ENCODE assay signal across 28 cellular contexts in genomic region chr22:27845603-27846100, GRCh38. TPM values are rescaled to one million over a fixed set of nuclear protein-coding genes. Genes with fewer than 3 reads are reported as not detected.
A peak's percentile ranks its signal among the peaks of the same experiment; 100 is the strongest.
DNase-seq lines count a peak whose midpoint lies in the region; ATAC-seq and TF ChIP-seq lines count a peak whose summit lies in the region.
"Had no signal": no experiment of that assay in that cellular context is flagged by ENCODE, and none has a peak within 500 bp of the region (broad histone marks: within the 10 kb centered on the region; RNA-seq: fewer than 3 reads in every experiment).

No MANE protein-coding gene starts in this region.

- peak overlapping the region; percentile 53 to 92 (median 91); a peak in 4 of 7 replicates for H3K27ac Mint-ChIP-seq in H9
- no peak overlapping the region for H3K27ac Mint-ChIP-seq in activated CD4-positive, alpha-beta T cell treated with anti-CD3 and anti-CD28 coated beads for 36 hours
- H3K27ac Mint-ChIP-seq: activated CD4-positive, alpha-beta T cell treated with anti-CD3 and anti-CD28 coated beads, Interleukin-2, amount 10 ng/mL, durations not matched to agents 7 days and 5 days; activated T-helper 1 cell treated with anti-CD3 and anti-CD28 coated beads, Interleukin-12 subunit alpha, Interleukin-12 subunit beta, Interleukin-2, Interleukin-4 antibody, amounts not matched to agents 30 ng/mL and 10 ng/mL and 1 ng/mL, durations not matched to agents 14 hours and 24 hours and 36 hours; dendritic cell treated with granulocyte-macrophage colony-stimulating factor and Interleukin-4, amounts not matched to agents 40 ng/mL and 50 ng/mL, for 4 days; natural killer cell; stimulated activated memory B cell treated with anti-CD40 and anti-IgM and Interleukin-4, amounts not matched to agents 10 μg/mL and 1 μg/mL and 100 μg/mL, for 72 hours had no signal

- no peak overlapping the region for H4K5ac ChIP-seq in H9 (ENCODE audit: insufficient read length, low read depth, low read length)

- no peak overlapping the region for H2BK120ac ChIP-seq in H9 (ENCODE audit: low read depth, low read length, poor library complexity, severe bottlenecking)

- no peak overlapping the region for H3T11ph ChIP-seq in H9 (ENCODE audit: low read length)

- no peaks in the 10 kb centered on the region for H3K79me2 ChIP-seq in H9 (ENCODE audit: insufficient read depth, low read length)
- H3K79me2 ChIP-seq in GM23248 (ENCODE audit: insufficient read depth), result 0 out of 2 replicates have a peak, but pooled peaks cover 9% of the 10 kb centered on the region

- no peak overlapping the region for H2BK15ac ChIP-seq in H9 (ENCODE audit: low read depth, low read length)

- no peaks in the 10 kb centered on the region for H3K27me3 Mint-ChIP-seq in H9 (ENCODE audit: low read depth)
- H3K27me3 Mint-ChIP-seq in activated CD4-positive, alpha-beta T cell treated with anti-CD3 and anti-CD28 coated beads for 36 hours, result no peaks in the 10 kb centered on the region
- H3K27me3 Mint-ChIP-seq: activated CD4-positive, alpha-beta T cell treated with anti-CD3 and anti-CD28 coated beads, Interleukin-2, amount 10 ng/mL, durations not matched to agents 7 days and 5 days; central memory CD8-positive, alpha-beta T cell; dendritic cell treated with granulocyte-macrophage colony-stimulating factor and Interleukin-4, amounts not matched to agents 40 ng/mL and 50 ng/mL, for 4 days; stimulated activated memory B cell treated with anti-CD40 and anti-IgM and Interleukin-4, amounts not matched to agents 10 μg/mL and 1 μg/mL and 100 μg/mL, for 72 hours had no signal

- peaks cover 10% of the 10 kb centered on the region; the same call in 1 of the 2 replicates for H3F3A ChIP-seq in GM23248 (ENCODE audit: insufficient read depth)

- H3K14ac ChIP-seq in H9 (ENCODE audit: insufficient read depth, low read length), result no peak overlapping the region

- H3K23me2 ChIP-seq in H9 (ENCODE audit: insufficient read length, low read depth, low read length, poor library complexity, severe bottlenecking), result no peaks in the 10 kb centered on the region

- H3K9ac ChIP-seq in H9 (ENCODE audit: extremely low read depth, insufficient read length, low read length) (no peak overlapping the region), GM23248 (no peak overlapping the region)

- no peak overlapping the region for H2BK20ac ChIP-seq in H9 (ENCODE audit: low read depth, low read length, poor library complexity, severe bottlenecking)

- H3K27ac ChIP-seq in H9 (ENCODE audit: insufficient read length, low read depth, low read length) (no peak overlapping the region), GM23248 (no peak overlapping the region)
- H3K27ac ChIP-seq: A549, lower lobe of right lung, pancreas, SJCRH30, WERI-Rb-1 had no signal

- no peak overlapping the region for H2AK5ac ChIP-seq in H9 (ENCODE audit: insufficient read length, low read length)

- H3K4me1 Mint-ChIP-seq in H9, result peaks cover 26 to 34% of the 10 kb centered on the region in 2 experiments
- peaks cover 4% of the 10 kb centered on the region for H3K4me1 Mint-ChIP-seq in activated CD4-positive, alpha-beta T cell treated with anti-CD3 and anti-CD28 coated beads for 36 hours
- H3K4me1 Mint-ChIP-seq: stimulated activated memory B cell treated with anti-CD40 and anti-IgM and Interleukin-4, amounts not matched to agents 10 μg/mL and 1 μg/mL and 100 μg/mL, for 72 hours had no signal

- H3K79me1 ChIP-seq in H9 (ENCODE audit: insufficient read depth, low read depth, low read length, poor library complexity, severe bottlenecking), result no peaks in the 10 kb centered on the region

- H3K9me3 Mint-ChIP-seq in H9, result no peaks in the 10 kb centered on the region
- H3K9me3 Mint-ChIP-seq in activated CD4-positive, alpha-beta T cell treated with anti-CD3 and anti-CD28 coated beads for 36 hours (ENCODE audit: low read depth), result no peaks in the 10 kb centered on the region
- H3K9me3 Mint-ChIP-seq: activated CD4-positive, alpha-beta T cell treated with anti-CD3 and anti-CD28 coated beads, Interleukin-2, amount 10 ng/mL, durations not matched to agents 7 days and 5 days; activated T-helper 1 cell treated with anti-CD3 and anti-CD28 coated beads, Interleukin-12 subunit alpha, Interleukin-12 subunit beta, Interleukin-2, Interleukin-4 antibody, amounts not matched to agents 30 ng/mL and 10 ng/mL and 1 ng/mL, durations not matched to agents 14 hours and 24 hours and 36 hours; central memory CD8-positive, alpha-beta T cell; dendritic cell treated with granulocyte-macrophage colony-stimulating factor and Interleukin-4, amounts not matched to agents 40 ng/mL and 50 ng/mL, for 4 days; natural killer cell; stimulated activated memory B cell treated with anti-CD40 and anti-IgM and Interleukin-4, amounts not matched to agents 10 μg/mL and 1 μg/mL and 100 μg/mL, for 72 hours had no signal

- no peaks in the 10 kb centered on the region for H3K9me3 ChIP-seq in H9 (ENCODE audit: control insufficient read depth, low read depth, low read length)
- H3K9me3 ChIP-seq in GM23248 (ENCODE audit: low read depth), result no peaks in the 10 kb centered on the region
- H3K9me3 ChIP-seq: A549, lower lobe of right lung, mucosa of descending colon, pancreas, SJCRH30 had no signal

- H3K4me3 ChIP-seq in GM23248, result no peak overlapping the region
- H3K4me3 ChIP-seq: A549, lower lobe of right lung, mucosa of descending colon, pancreas, SJCRH30 had no signal

- H2AFZ ChIP-seq in H9 (ENCODE audit: low read length) (no peak overlapping the region), GM23248 (no peak overlapping the region)

- no peak for TF ChIP-seq CTCF in H9 (conservative IDR thresholded peaks at IDR 0.05)

- no peaks in the 10 kb centered on the region for H3K9me2 ChIP-seq in GM23248 (ENCODE audit: insufficient read depth)

- H3K18ac ChIP-seq in H9 (ENCODE audit: insufficient read length, low read depth, low read length), result no peak overlapping the region

- H4K8ac ChIP-seq in H9 (replicated peaks; ENCODE audit: insufficient read length, low read depth, low read length), result no peak overlapping the region

- H3K27me3 ChIP-seq in H9 (ENCODE audit: insufficient read depth, low read length), result no peaks in the 10 kb centered on the region
- no peaks in the 10 kb centered on the region for H3K27me3 ChIP-seq in GM23248 (replicated peaks; ENCODE audit: insufficient read depth)
- H3K27me3 ChIP-seq: pancreas, SJCRH30 had no signal

- ATAC-seq in left lobe of liver, result no peak
- ATAC-seq in activated CD4-positive, alpha-beta T cell treated with anti-CD3 and anti-CD28 coated beads for 36 hours, result no peak
- ATAC-seq in HG03460 (IDR thresholded peaks at IDR 0.05; ENCODE audit: unreplicated experiment), result no peak
- ATAC-seq: A549; mucosa of descending colon; natural killer cell; pancreas; stimulated activated memory B cell treated with anti-CD40 and anti-IgM and Interleukin-4, amounts not matched to agents 10 μg/mL and 1 μg/mL and 100 μg/mL, for 72 hours had no signal

- H2BK5ac ChIP-seq in H9 (ENCODE audit: insufficient read length, low read length), result no peak overlapping the region

- no peaks in the 10 kb centered on the region for H4K20me1 ChIP-seq in H9 (ENCODE audit: control insufficient read depth, insufficient read depth, insufficient read length)
- no peaks in the 10 kb centered on the region for H4K20me1 ChIP-seq in GM23248 (ENCODE audit: insufficient read depth)

- no peak overlapping the region for H2BK12ac ChIP-seq in H9 (ENCODE audit: insufficient read length, low read depth, low read length)

- H3K4me3 Mint-ChIP-seq in H9, result no peak overlapping the region
- H3K4me3 Mint-ChIP-seq in activated CD4-positive, alpha-beta T cell treated with anti-CD3 and anti-CD28 coated beads for 36 hours, result no peak overlapping the region
- H3K4me3 Mint-ChIP-seq: activated CD4-positive, alpha-beta T cell treated with anti-CD3 and anti-CD28 coated beads, Interleukin-2, amount 10 ng/mL, durations not matched to agents 7 days and 5 days; activated T-helper 1 cell treated with anti-CD3 and anti-CD28 coated beads, Interleukin-12 subunit alpha, Interleukin-12 subunit beta, Interleukin-2, Interleukin-4 antibody, amounts not matched to agents 30 ng/mL and 10 ng/mL and 1 ng/mL, durations not matched to agents 14 hours and 24 hours and 36 hours; central memory CD8-positive, alpha-beta T cell; dendritic cell treated with granulocyte-macrophage colony-stimulating factor and Interleukin-4, amounts not matched to agents 40 ng/mL and 50 ng/mL, for 4 days; natural killer cell; stimulated activated memory B cell treated with anti-CD40 and anti-IgM and Interleukin-4, amounts not matched to agents 10 μg/mL and 1 μg/mL and 100 μg/mL, for 72 hours had no signal

- H3K4ac ChIP-seq in H9 (ENCODE audit: low read depth, low read length), result no peak overlapping the region

- no peak overlapping the region for H4K91ac ChIP-seq in H9 (ENCODE audit: insufficient read length, low read depth, low read length)

- H3K4me1 ChIP-seq in H9 (ENCODE audit: insufficient read depth, low read length) (peaks cover 14% of the 10 kb centered on the region), GM23248 (ENCODE audit: insufficient read depth) (peaks cover 14% of the 10 kb centered on the region)
- H3K4me1 ChIP-seq: A549, SJCRH30 had no signal

- H3K4me2 ChIP-seq in H9 (ENCODE audit: insufficient read depth, insufficient read length, low read length) (no peak overlapping the region), GM23248 (ENCODE audit: unreplicated experiment) (no peak overlapping the region)
- H3K4me2 ChIP-seq: A549 had no signal

- intact Hi-C loops in activated CD4-positive, alpha-beta T cell treated with anti-CD3 and anti-CD28 coated beads for 36 hours (cut with DNase I, micrococcal nuclease), result no loop called here

- no peak overlapping the region for H3K23ac ChIP-seq in H9 (ENCODE audit: insufficient read length, low read depth, low read length)

- POLR2A ChIA-PET in activated CD4-positive, alpha-beta T cell treated with anti-CD3 and anti-CD28 coated beads for 36 hours (lab: Charles Lee), result no interaction called here

- WGBS in H9 (ENCODE audit: extremely low coverage, insufficient read length, low lambda C conversion rate), result no CpG with 5 or more reads among the region's 7 CpGs
- WGBS in GM23248 (ENCODE audit: low coverage in 1 of 2, low lambda C conversion rate in 2 of 2, missing lambda C conversion rate in 2 of 2), 2 experiments, result 91 to 92% methylated on average over 7 of the region's 7 CpGs

- CTCF ChIA-PET in activated CD4-positive, alpha-beta T cell treated with anti-CD3 and anti-CD28 coated beads for 36 hours (lab: Charles Lee), result no interaction called here

- H3K56ac ChIP-seq in H9 (ENCODE audit: insufficient read length, low read depth, low read length), result no peak overlapping the region

- peaks cover 19% of the 10 kb centered on the region for H3K36me3 ChIP-seq in GM23248 (ENCODE audit: low read depth)
- H3K36me3 ChIP-seq: pancreas had no signal

- H3K36me3 Mint-ChIP-seq in H9 (ENCODE audit: insufficient read depth in 1 of 3, low read depth in 3 of 3), result peaks cover 6 to 13% (median 9%) of the 10 kb centered on the region in 3 experiments; a peak in 6 of 7 replicates
- H3K36me3 Mint-ChIP-seq in activated CD4-positive, alpha-beta T cell treated with anti-CD3 and anti-CD28 coated beads for 36 hours (ENCODE audit: low read depth), result peaks cover 21% of the 10 kb centered on the region
- H3K36me3 Mint-ChIP-seq: natural killer cell had no signal

- in situ Hi-C loops in GM23248 (cut with MboI), result no loop called here

- DNase-seq in H9, result no peak
- DNase-seq in activated CD8-positive, alpha-beta memory T cell treated with anti-CD3 and anti-CD28 coated beads, Interleukin-2, amount 50 U/mL, for 48 hours, result peak; percentile 22
- DNase-seq in left lobe of liver (ENCODE audit: low spot score), result peak; percentile 33
- DNase-seq in stimulated activated CD8-positive, alpha-beta memory T cell treated with anti-CD3 and anti-CD28 coated beads, Interleukin-4, amount 100 ng/mL, for 48 hours, result peak; percentile 11
- no peak for DNase-seq in activated CD4-positive, alpha-beta T cell treated with anti-CD3 and anti-CD28 coated beads for 36 hours
- no peak for DNase-seq in GM23248
- no peak for DNase-seq in activated T-cell treated with anti-CD3 and anti-CD28 coated beads, Interleukin-2, amount 50 U/mL, for 1 hour
- DNase-seq: activated CD4-positive, alpha-beta T cell treated with anti-CD3 and anti-CD28 coated beads, Interleukin-2, amount 10 ng/mL, durations not matched to agents 7 days and 5 days; activated naive CD4-positive, alpha-beta T cell treated with Interleukin-2 at 50 U/mL for 16 hours; DND-41; GF-D8; lower lobe of right lung; mucosa of descending colon; natural killer cell; NCI-H1694 treated with DMSO at 0.1 percent for 48 hours; NCI-H446 treated with DMSO at 0.1 percent for 48 hours; NCI-H82; pancreas; SJCRH30; substantia nigra; T1000; WERI-Rb-1 had no signal

RNA-seq across cellular contexts. Expression of gene MN1, which starts 44.1 kb away (rescaled TPM):
- total RNA-seq in H9 (2021) (2.7 and 2.8 TPM in 2 replicates), left lobe of liver (1.2 TPM)
- total RNA-seq in activated CD4-positive, alpha-beta T cell treated with anti-CD3 and anti-CD28 coated beads for 36 hours, result under 1 TPM; 0.05 to 0.12 TPM
- total RNA-seq in GM23248 (2014; rRNA removed; shearing (Covaris generic)), result 24.8 and 25.9 TPM in 2 replicates
- 4.2 and 4.4 TPM in 2 replicates for polyA plus RNA-seq in GM23248 (2016; fragmentation: Nextera tagmentation; extraction: Ambion mirVana)

Comparison
In these comparisons a context has a peak if more than half of its experiments do, and no peak if none do; other contexts are left out.
1. DNase-seq: peak in activated CD8-positive, alpha-beta memory T cell treated with anti-CD3 and anti-CD28 coated beads, Interleukin-2, amount 50 U/mL, for 48 hours (single experiment), left lobe of liver (single experiment) and stimulated activated CD8-positive, alpha-beta memory T cell treated with anti-CD3 and anti-CD28 coated beads, Interleukin-4, amount 100 ng/mL, for 48 hours (single experiment); none in H9 (single experiment), activated CD4-positive, alpha-beta T cell treated with anti-CD3 and anti-CD28 coated beads for 36 hours (single experiment), GM23248 (single experiment) and activated T-cell treated with anti-CD3 and anti-CD28 coated beads, Interleukin-2, amount 50 U/mL, for 1 hour (single experiment).